24 cellular contexts compared by ENCODE assay signal in genomic region chrY:14762903-14763302, GRCh38.
DNase-seq lines count a peak whose midpoint lies in the region; ATAC-seq, FAIRE-seq and TF ChIP-seq lines count a peak whose summit lies in the region.
"Had no signal": no experiment of that assay in that cellular context is flagged by ENCODE, and none has a peak within 500 bp of the region (broad histone marks: within the 10 kb centered on the region; RNA-seq: fewer than 3 reads in every experiment).

No MANE protein-coding gene starts in this region.

- TF ChIP-seq CTCF in Peyer's patch (IDR thresholded peaks at IDR 0.05): no peak
- TF ChIP-seq CTCF in mesothelial cell of epicardium (IDR thresholded peaks at IDR 0.05; ENCODE audit: unreplicated experiment): no peak

- ATAC-seq in left lobe of liver (peak; percentile 59), HG02759 (IDR thresholded peaks at IDR 0.05; ENCODE audit: unreplicated experiment) (no peak)

- H3K9me3 Mint-ChIP-seq in mesothelial cell of epicardium: no peaks in the 10 kb centered on the region
- H3K9me3 Mint-ChIP-seq: CD14-positive monocyte; CD4-positive, alpha-beta memory T cell; CD4-positive, CD25-positive, alpha-beta regulatory T cell; CD8-positive, alpha-beta memory T cell had no signal

- H3K27me3 Mint-ChIP-seq in mesothelial cell of epicardium (ENCODE audit: low read depth): no peaks in the 10 kb centered on the region
- H3K27me3 Mint-ChIP-seq: CD4-positive, alpha-beta memory T cell; CD4-positive, CD25-positive, alpha-beta regulatory T cell; CD8-positive, alpha-beta memory T cell had no signal

- no peak for DNase-seq in left lobe of liver (ENCODE audit: low spot score)
- peak; percentile 6 for DNase-seq in small intestine
- DNase-seq in Peyer's patch: no peak
- DNase-seq in mesothelial cell of epicardium (ENCODE audit: low spot score in 2 of 2, unreplicated experiment in 2 of 2): no peak
- DNase-seq: 8988T; ACHN; BE2C; CD4-positive, alpha-beta memory T cell; CD4-positive, CD25-positive, alpha-beta regulatory T cell; CD8-positive, alpha-beta memory T cell; COR-L47; DMS 273 treated with DMSO at 0.1 percent for 48 hours; DMS153; DMS53; DMS79; DND-41; GF-D8 had no signal

- H3K4me3 Mint-ChIP-seq in mesothelial cell of epicardium: no peak overlapping the region
- H3K4me3 Mint-ChIP-seq: CD14-positive monocyte; CD4-positive, alpha-beta memory T cell; CD4-positive, CD25-positive, alpha-beta regulatory T cell; CD8-positive, alpha-beta memory T cell had no signal

- no peaks in the 10 kb centered on the region for H3K9me3 ChIP-seq in small intestine (ENCODE audit: control insufficient read depth, low read depth)
- H3K9me3 ChIP-seq in Peyer's patch: no peaks in the 10 kb centered on the region
- H3K9me3 ChIP-seq: BE2C, BLaER1 had no signal

- H3K4me1 Mint-ChIP-seq in mesothelial cell of epicardium: no peaks in the 10 kb centered on the region
- H3K4me1 Mint-ChIP-seq: CD14-positive monocyte; CD4-positive, alpha-beta memory T cell; CD4-positive, CD25-positive, alpha-beta regulatory T cell; CD8-positive, alpha-beta memory T cell had no signal

- no peak overlapping the region for H3K4me3 ChIP-seq in small intestine (ENCODE audit: low read depth in 1 of 2, low read length in 2 of 2)
- no peak overlapping the region for H3K4me3 ChIP-seq in Peyer's patch
- H3K4me3 ChIP-seq: BLaER1 had no signal

- no peaks in the 10 kb centered on the region for H3K36me3 ChIP-seq in small intestine (ENCODE audit: control insufficient read depth in 2 of 2, insufficient read depth in 2 of 2, low read length in 2 of 2)
- H3K36me3 ChIP-seq in Peyer's patch: no peaks in the 10 kb centered on the region
- H3K36me3 ChIP-seq: BE2C, BLaER1 had no signal

- no peak for TF ChIP-seq POLR2A in Peyer's patch (IDR thresholded peaks at IDR 0.05)

- H3K36me3 Mint-ChIP-seq in mesothelial cell of epicardium: no peaks in the 10 kb centered on the region
- H3K36me3 Mint-ChIP-seq: CD14-positive monocyte; CD4-positive, alpha-beta memory T cell; CD4-positive, CD25-positive, alpha-beta regulatory T cell; CD8-positive, alpha-beta memory T cell had no signal

- no peak for FAIRE-seq in small intestine (lab: Jason Lieb, UNC)
- FAIRE-seq: A204.1, G401.6, GM12891, GM19239 had no signal

- no peak overlapping the region for H3K27ac Mint-ChIP-seq in mesothelial cell of epicardium
- H3K27ac Mint-ChIP-seq: CD14-positive monocyte; CD4-positive, CD25-positive, alpha-beta regulatory T cell; CD8-positive, alpha-beta memory T cell had no signal

- no peaks in the 10 kb centered on the region for H3K4me1 ChIP-seq in small intestine (ENCODE audit: control insufficient read depth in 2 of 2, insufficient read depth in 1 of 2, low read depth in 1 of 2, low read length in 1 of 2)
- no peaks in the 10 kb centered on the region for H3K4me1 ChIP-seq in Peyer's patch
- H3K4me1 ChIP-seq: BE2C, BLaER1 had no signal

- no peaks in the 10 kb centered on the region for H3K27me3 ChIP-seq in small intestine (ENCODE audit: control insufficient read depth in 2 of 2, insufficient read depth in 2 of 2, low read length in 2 of 2)
- H3K27me3 ChIP-seq in Peyer's patch: no peaks in the 10 kb centered on the region
- H3K27me3 ChIP-seq: BE2C, BLaER1 had no signal

- 10 to 34% methylated on average over 1 of the region's 1 CpG; no CpG with 5 or more reads in 1 of the 3 donors for WGBS in small intestine, 3 donors

- H3K27ac ChIP-seq in small intestine (ENCODE audit: low read depth in 1 of 2, low read length in 1 of 2) (no peak overlapping the region), Peyer's patch (no peak overlapping the region)
- H3K27ac ChIP-seq: BLaER1 had no signal
